7 cellular contexts compared by ENCODE assay signal in the genomic region with DNA sequence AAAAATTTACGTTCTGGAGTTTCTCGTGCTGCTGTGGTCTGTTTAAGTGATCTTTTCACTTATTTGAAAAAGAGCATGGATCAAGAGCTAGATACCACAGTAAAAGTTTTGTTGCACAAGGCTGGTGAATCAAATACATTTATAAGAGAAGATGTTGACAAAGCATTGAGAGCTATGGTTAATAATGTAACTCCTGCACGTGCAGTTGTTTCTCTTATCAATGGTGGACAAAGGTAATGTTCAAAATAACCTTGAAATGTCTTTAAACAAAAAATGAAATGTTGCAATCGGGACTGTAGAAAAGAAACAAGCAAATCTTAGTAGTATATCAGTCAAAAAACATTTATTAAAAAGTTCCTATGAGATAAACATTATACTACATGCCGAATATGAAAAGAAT.
"Had no signal": no experiment of that assay in that cellular context is flagged by ENCODE, and none has a peak within 500 bp of the region (broad histone marks: within the 10 kb centered on the region; RNA-seq: fewer than 3 reads in every experiment).

No MANE protein-coding gene starts in this region.

- H3K4me3 ChIP-seq: GM12878 had no signal

- FAIRE-seq: GM12878, GM12891, GM12892, GM18507, GM19239 had no signal

- DNase-seq: GDM1, GF-D8 had no signal

- ATAC-seq: GM12878 had no signal
